Comparison of ENCODE assay signal across 1 cellular context in the genomic region with DNA sequence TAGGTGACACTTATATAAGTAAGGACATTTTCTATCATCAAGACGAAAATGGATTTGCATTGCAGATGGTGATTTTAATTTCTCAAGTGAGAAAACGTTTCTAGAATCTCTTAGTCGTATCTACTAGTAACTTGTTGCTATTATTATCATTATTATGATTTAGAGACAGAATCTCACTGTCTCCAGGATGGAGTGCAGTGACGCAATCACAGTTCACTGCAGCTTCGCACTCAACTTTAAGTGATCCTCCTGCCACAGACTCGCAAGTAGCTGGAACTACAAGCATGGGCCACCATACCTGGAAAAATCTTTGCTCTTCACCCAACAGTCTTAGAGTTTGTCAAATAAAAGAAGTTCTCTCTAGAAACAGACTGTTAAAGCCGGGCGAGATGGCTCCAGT.
A peak's percentile ranks its signal among the peaks of the same experiment; 100 is the strongest.
TF ChIP-seq lines count a peak whose summit lies in the region.

No MANE protein-coding gene starts in this region.

TF ChIP-seq in HepG2, 621 proteins besides CTCF, POLR2A, EP300 and RAD21 (continued from another document):
- TF ChIP-seq, protein P1, sequence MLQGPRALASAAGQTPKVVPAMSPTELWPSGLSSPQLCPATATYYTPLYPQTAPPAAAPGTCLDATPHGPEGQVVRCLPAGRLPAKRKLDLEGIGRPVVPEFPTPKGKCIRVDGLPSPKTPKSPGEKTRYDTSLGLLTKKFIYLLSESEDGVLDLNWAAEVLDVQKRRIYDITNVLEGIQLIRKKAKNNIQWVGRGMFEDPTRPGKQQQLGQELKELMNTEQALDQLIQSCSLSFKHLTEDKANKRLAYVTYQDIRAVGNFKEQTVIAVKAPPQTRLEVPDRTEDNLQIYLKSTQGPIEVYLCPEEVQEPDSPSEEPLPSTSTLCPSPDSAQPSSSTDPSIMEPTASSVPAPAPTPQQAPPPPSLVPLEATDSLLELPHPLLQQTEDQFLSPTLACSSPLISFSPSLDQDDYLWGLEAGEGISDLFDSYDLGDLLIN (CRISPR knock-in tag; IDR thresholded peaks at IDR 0.05; ENCODE audit: borderline replicate concordance) = no peak
- TF ChIP-seq SIN3A (IDR thresholded peaks at IDR 0.05; ENCODE audit: borderline replicate concordance, low read depth, low read length) = no peak
- TF ChIP-seq KAT7 (CRISPR knock-in tag; IDR thresholded peaks at IDR 0.05; ENCODE audit: borderline replicate concordance) = no peak
- TF ChIP-seq SETDB1 (CRISPR knock-in tag; IDR thresholded peaks at IDR 0.05; ENCODE audit: borderline replicate concordance) = no peak
- TF ChIP-seq, protein P2, sequence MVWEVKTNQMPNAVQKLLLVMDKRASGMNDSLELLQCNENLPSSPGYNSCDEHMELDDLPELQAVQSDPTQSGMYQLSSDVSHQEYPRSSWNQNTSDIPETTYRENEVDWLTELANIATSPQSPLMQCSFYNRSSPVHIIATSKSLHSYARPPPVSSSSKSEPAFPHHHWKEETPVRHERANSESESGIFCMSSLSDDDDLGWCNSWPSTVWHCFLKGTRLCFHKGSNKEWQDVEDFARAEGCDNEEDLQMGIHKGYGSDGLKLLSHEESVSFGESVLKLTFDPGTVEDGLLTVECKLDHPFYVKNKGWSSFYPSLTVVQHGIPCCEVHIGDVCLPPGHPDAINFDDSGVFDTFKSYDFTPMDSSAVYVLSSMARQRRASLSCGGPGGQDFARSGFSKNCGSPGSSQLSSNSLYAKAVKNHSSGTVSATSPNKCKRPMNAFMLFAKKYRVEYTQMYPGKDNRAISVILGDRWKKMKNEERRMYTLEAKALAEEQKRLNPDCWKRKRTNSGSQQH (CRISPR knock-in tag; IDR thresholded peaks at IDR 0.05; ENCODE audit: low read depth) = no peak
- no peak for TF ChIP-seq ZFP82 (CRISPR knock-in tag; IDR thresholded peaks at IDR 0.05; ENCODE audit: borderline replicate concordance)
- peak; percentile 17; the same call in 1 of the 2 replicates for TF ChIP-seq CEBPG (CRISPR knock-in tag; IDR thresholded peaks at IDR 0.05)
- TF ChIP-seq, protein P3, sequence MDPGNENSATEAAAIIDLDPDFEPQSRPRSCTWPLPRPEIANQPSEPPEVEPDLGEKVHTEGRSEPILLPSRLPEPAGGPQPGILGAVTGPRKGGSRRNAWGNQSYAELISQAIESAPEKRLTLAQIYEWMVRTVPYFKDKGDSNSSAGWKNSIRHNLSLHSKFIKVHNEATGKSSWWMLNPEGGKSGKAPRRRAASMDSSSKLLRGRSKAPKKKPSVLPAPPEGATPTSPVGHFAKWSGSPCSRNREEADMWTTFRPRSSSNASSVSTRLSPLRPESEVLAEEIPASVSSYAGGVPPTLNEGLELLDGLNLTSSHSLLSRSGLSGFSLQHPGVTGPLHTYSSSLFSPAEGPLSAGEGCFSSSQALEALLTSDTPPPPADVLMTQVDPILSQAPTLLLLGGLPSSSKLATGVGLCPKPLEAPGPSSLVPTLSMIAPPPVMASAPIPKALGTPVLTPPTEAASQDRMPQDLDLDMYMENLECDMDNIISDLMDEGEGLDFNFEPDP (CRISPR knock-in tag; conservative IDR thresholded peaks at IDR 0.05) = no peak
- no peak for TF ChIP-seq HDAC1 (CRISPR knock-in tag; IDR thresholded peaks at IDR 0.05)
- peak; percentile 78 for TF ChIP-seq CEBPB (IDR thresholded peaks at IDR 0.05; ENCODE audit: borderline replicate concordance, low read depth, low read length)
- no peak for TF ChIP-seq ZC3H13 (CRISPR knock-in tag; IDR thresholded peaks at IDR 0.05)
TF ChIP-seq in HepG2: peak in this region for 2.
